In genomic region chr2:152609174-152609573, GRCh38 we compare ENCODE assay signal across 22 cellular contexts.
DNase-seq lines count a peak whose midpoint lies in the region; ATAC-seq and TF ChIP-seq lines count a peak whose summit lies in the region.
"Had no signal": no experiment of that assay in that cellular context is flagged by ENCODE, and none has a peak within 500 bp of the region (broad histone marks: within the 10 kb centered on the region; RNA-seq: fewer than 3 reads in every experiment).

No MANE protein-coding gene starts in this region.

- H3K27me3 ChIP-seq in IMR-90 (ENCODE audit: control insufficient read depth, insufficient read depth, low read length), result no peaks in the 10 kb centered on the region

- H3K27ac Mint-ChIP-seq in activated naive CD4-positive, alpha-beta T cell treated with anti-CD3 and anti-CD28 coated beads, Interleukin-2, amount 10 ng/mL, durations not matched to agents 7 days and 5 days, result no peak overlapping the region

- no peak overlapping the region for H2BK120ac ChIP-seq in IMR-90 (ENCODE audit: low read depth, low read length)

- H3K56ac ChIP-seq in IMR-90 (ENCODE audit: extremely low read depth, insufficient read depth, low read length), result no peak overlapping the region

- no peaks in the 10 kb centered on the region for H4K20me1 ChIP-seq in IMR-90 (ENCODE audit: insufficient read depth, low read length)

- ATAC-seq in IMR-90 (ENCODE audit: low read depth) (no peak), HG02571 (IDR thresholded peaks at IDR 0.05; ENCODE audit: unreplicated experiment) (no peak)

- WGBS in IMR-90 (ENCODE audit: extremely low coverage in 2 of 2, insufficient read length in 1 of 2), 2 experiments, result no CpG with 5 or more reads among the region's 2 CpGs

- H3K23ac ChIP-seq in IMR-90 (ENCODE audit: low read depth, low read length), result no peak overlapping the region

- H4K5ac ChIP-seq in IMR-90 (ENCODE audit: low read depth, low read length), result no peak overlapping the region

- dilution Hi-C loops in IMR-90 (cut with HindIII; ENCODE audit: low sequenced_read_pairs, unreplicated experiment), result no loop called here

- in situ Hi-C loops in IMR-90 (cut with MboI; ENCODE audit: low sequenced_read_pairs), result no loop called here

- H3K9me1 ChIP-seq in IMR-90 (ENCODE audit: insufficient read depth, low read length), result peaks cover 3% of the 10 kb centered on the region; the same call in 1 of the 2 replicates

- no peak overlapping the region for H2BK5ac ChIP-seq in IMR-90 (ENCODE audit: low read depth, low read length, poor library complexity, severe bottlenecking)

- no peak overlapping the region for H2BK15ac ChIP-seq in IMR-90 (ENCODE audit: low read depth, low read length)

- no peaks in the 10 kb centered on the region for H3K79me1 ChIP-seq in IMR-90 (ENCODE audit: low read depth in 1 of 2, low read length in 2 of 2)

- no peak overlapping the region for H4K8ac ChIP-seq in IMR-90 (ENCODE audit: low read depth in 2 of 2, low read length in 2 of 2)

- no peak for TF ChIP-seq RAD21 in IMR-90 (IDR thresholded peaks at IDR 0.05; ENCODE audit: low read length)

- H3K4me2 ChIP-seq in IMR-90 (ENCODE audit: low read depth, low read length), result no peak overlapping the region

- no peak overlapping the region for H2AK9ac ChIP-seq in IMR-90 (replicated peaks; ENCODE audit: low read depth, low read length, poor library complexity)

- H2AK5ac ChIP-seq in IMR-90 (ENCODE audit: low read depth, low read length), result no peak overlapping the region

- intact Hi-C loops in IMR-90 (cut with micrococcal nuclease), result no loop called here

- H3K4me3 Mint-ChIP-seq in activated naive CD4-positive, alpha-beta T cell treated with anti-CD3 and anti-CD28 coated beads, Interleukin-2, amount 10 ng/mL, durations not matched to agents 7 days and 5 days, result no peak overlapping the region
- H3K4me3 Mint-ChIP-seq: CD8-positive, alpha-beta memory T cell had no signal

- no peaks in the 10 kb centered on the region for H3K9me3 Mint-ChIP-seq in activated naive CD4-positive, alpha-beta T cell treated with anti-CD3 and anti-CD28 coated beads, Interleukin-2, amount 10 ng/mL, durations not matched to agents 7 days and 5 days
- H3K9me3 Mint-ChIP-seq: CD8-positive, alpha-beta memory T cell had no signal

- H3K9ac ChIP-seq in IMR-90 (ENCODE audit: low read depth, low read length), result no peak overlapping the region

- peaks cover 5% of the 10 kb centered on the region; the same call in 1 of the 2 replicates for H3K4me1 ChIP-seq in IMR-90 (ENCODE audit: control insufficient read depth, insufficient read depth, low read length)

- peaks cover 19% of the 10 kb centered on the region for H3K4me1 Mint-ChIP-seq in activated naive CD4-positive, alpha-beta T cell treated with anti-CD3 and anti-CD28 coated beads, Interleukin-2, amount 10 ng/mL, durations not matched to agents 7 days and 5 days

- no peak overlapping the region for H3K18ac ChIP-seq in IMR-90 (ENCODE audit: low read depth, low read length)

- POLR2A ChIA-PET in IMR-90 (lab: Charles Lee; ENCODE audit: unreplicated experiment), result no interaction called here

- no TSS peak for BruUV-seq in IMR-90 (replicated peaks; lab: Mats Ljungman, UMichigan)

- no peaks in the 10 kb centered on the region for H3K36me3 Mint-ChIP-seq in activated naive CD4-positive, alpha-beta T cell treated with anti-CD3 and anti-CD28 coated beads, Interleukin-2, amount 10 ng/mL, durations not matched to agents 7 days and 5 days
- H3K36me3 Mint-ChIP-seq: CD8-positive, alpha-beta memory T cell had no signal

- H3K27ac ChIP-seq in IMR-90 (ENCODE audit: insufficient read depth, low read length), result no peak overlapping the region
- peak overlapping the region; percentile 53 for H3K27ac ChIP-seq in substantia nigra (ENCODE audit: low read depth, low read length, poor library complexity, severe bottlenecking)
- H3K27ac ChIP-seq: C4-2B had no signal

- no peaks in the 10 kb centered on the region for H3K27me3 Mint-ChIP-seq in activated naive CD4-positive, alpha-beta T cell treated with anti-CD3 and anti-CD28 coated beads, Interleukin-2, amount 10 ng/mL, durations not matched to agents 7 days and 5 days

- H3K36me3 ChIP-seq in IMR-90 (ENCODE audit: control insufficient read depth, insufficient read depth, low read length), result no peaks in the 10 kb centered on the region

- no peak overlapping the region for H4K91ac ChIP-seq in IMR-90 (ENCODE audit: insufficient read depth, low read depth, low read length)

- CTCF ChIA-PET in IMR-90 (lab: Yijun Ruan, JAX), result no interaction called here
- CTCF ChIA-PET in activated naive CD4-positive, alpha-beta T cell treated with anti-CD3 and anti-CD28 coated beads, Interleukin-2, amount 10 ng/mL, durations not matched to agents 7 days and 5 days (lab: Charles Lee), result no interaction called here

- H2AFZ ChIP-seq in IMR-90 (replicated peaks; ENCODE audit: low read length, poor library complexity), result no peak overlapping the region

- H2BK20ac ChIP-seq in IMR-90 (ENCODE audit: low read depth, low read length), result no peak overlapping the region

- no peak overlapping the region for H3K4me3 ChIP-seq in IMR-90 (ENCODE audit: insufficient read depth, low read depth, low read length)
- H3K4me3 ChIP-seq in fibroblast of pulmonary artery (replicated peaks; ENCODE audit: low read depth, low read length), result no peak overlapping the region

- DNase-seq in IMR-90 (no peak), amniotic epithelial cell (ENCODE audit: low read depth) (peak; percentile 87), fibroblast of pulmonary artery (ENCODE audit: low read depth) (peak; percentile 31), substantia nigra (lab: John Stamatoyannopoulos, UW) (no peak)
- no peak for DNase-seq in effector CD4-positive, alpha-beta T cell
- no peak for DNase-seq in activated naive CD4-positive, alpha-beta T cell treated with anti-CD3 and anti-CD28 coated beads, Interleukin-2, amount 10 ng/mL, durations not matched to agents 7 days and 5 days
- DNase-seq: Calu3; CD8-positive, alpha-beta memory T cell; DMS79 treated with DMSO at 0.1 percent for 48 hours; GF-D8; HCEC 1CT; KG1; MM.1S; NCI-H1092; NCI-H1417 treated with DMSO at 0.1 percent for 48 hours; NCI-H1694 treated with DMSO at 0.1 percent for 48 hours; NCI-H2081 treated with DMSO at 0.1 percent for 48 hours; NCI-H2171; NCI-H345; NCI-H510A treated with DMSO at 0.1 percent for 48 hours had no signal

- H3K9me3 ChIP-seq in IMR-90 (ENCODE audit: control insufficient read depth, insufficient read depth, low read length), result no peaks in the 10 kb centered on the region

- H3K14ac ChIP-seq in IMR-90 (replicated peaks; ENCODE audit: low read depth, low read length), result no peak overlapping the region

- H3K4ac ChIP-seq in IMR-90 (ENCODE audit: low read depth, low read length), result no peak overlapping the region

- TF ChIP-seq POLR2A in IMR-90 (IDR thresholded peaks at IDR 0.05; ENCODE audit: low read depth, low read length), result no peak

- TF ChIP-seq CTCF in IMR-90 (conservative IDR thresholded peaks at IDR 0.05; ENCODE audit: low read depth, low read length) (no peak), fibroblast of pulmonary artery (IDR thresholded peaks at IDR 0.05; ENCODE audit: low read length, missing control alignments) (no peak)

TF ChIP-seq in IMR-90, 13 proteins besides CTCF, POLR2A, EP300 and RAD21:
- TF ChIP-seq USF2 (IDR thresholded peaks at IDR 0.05; ENCODE audit: low read depth, low read length) (no peak), FOS (IDR thresholded peaks at IDR 0.05; ENCODE audit: low read depth, low read length) (no peak), CEBPB (IDR thresholded peaks at IDR 0.05; ENCODE audit: low read depth, low read length) (0 out of 2 replicates have a peak, but pooled peaks have one; percentile 1)

Comparison
In these comparisons a context has a peak if more than half of its experiments do, and no peak if none do; other contexts are left out.
1. DNase-seq: peak in amniotic epithelial cell (single experiment) and fibroblast of pulmonary artery (single experiment); none in IMR-90 (single experiment), substantia nigra (0 of 49), effector CD4-positive, alpha-beta T cell (single experiment) and activated naive CD4-positive, alpha-beta T cell treated with anti-CD3 and anti-CD28 coated beads, Interleukin-2, amount 10 ng/mL, durations not matched to agents 7 days and 5 days (single experiment).